18 cellular contexts compared by ENCODE assay signal in genomic region chr16:14334366-14335105, GRCh38.
A peak's percentile ranks its signal among the peaks of the same experiment; 100 is the strongest.
DNase-seq lines count a peak whose midpoint lies in the region; TF ChIP-seq lines count a peak whose summit lies in the region.
"Had no signal": no experiment of that assay in that cellular context is flagged by ENCODE, and none has a peak within 500 bp of the region (broad histone marks: within the 10 kb centered on the region; RNA-seq: fewer than 3 reads in every experiment).

No MANE protein-coding gene starts in this region.

- TF ChIP-seq CTCF in BJ (IDR thresholded peaks at IDR 0.05; ENCODE audit: insufficient read depth, low read depth, low read length): no peak

- CTCF ChIA-PET in BJ (lab: Yijun Ruan, JAX): interaction anchor here (0.8 to 1.3 kb wide), 4 partner anchors 9 to 26 kb away, joined by 3 to 4 read pairs (median 4); no protein-coding TSS in a partner anchor

- POLR2A ChIA-PET in BJ (lab: Charles Lee): no interaction called here

- H3K4me3 ChIP-seq in BJ (ENCODE audit: low read depth, low read length): no peak overlapping the region
- H3K4me3 ChIP-seq: lower lobe of right lung, ovary had no signal

- DNase-seq in BJ (ENCODE audit: low read depth) (peak; percentile 51), M059J (ENCODE audit: low read depth) (peak; percentile 34), fibroblast of gingiva (ENCODE audit: low read depth) (peak; percentile 54), non-pigmented ciliary epithelial cell (ENCODE audit: low read depth) (peak; percentile 11), NCI-H1417 treated with DMSO at 0.1 percent for 48 hours (lab: John Stamatoyannopoulos, UW) (no peak), erythroblast (lab: John Stamatoyannopoulos, UW) (no peak), NCI-H2196 treated with DMSO at 0.1 percent for 48 hours (lab: John Stamatoyannopoulos, UW; ENCODE audit: unreplicated experiment) (no peak)
- DNase-seq: activated CD4-positive, alpha-beta T cell treated with anti-CD3 and anti-CD28 coated beads, Interleukin-2, amount 50 U/mL, for 1 hour; activated gamma-delta T cell treated with Interleukin-2 at 50 U/mL for 16 hours; anterior cingulate cortex; Calu3; glutamatergic neuron; GOT3; lower lobe of right lung; NCI-H1930; ovary; RPMI8226; stimulated activated CD4-positive, alpha-beta T cell treated with anti-CD3 and anti-CD28 coated beads, Interleukin-1b, Interleukin-23, amount 100 ng/mL, for 48 hours had no signal

- no peak for TF ChIP-seq POLR2A in erythroblast (IDR thresholded peaks at IDR 0.05; ENCODE audit: low read length)

- no peaks in the 10 kb centered on the region for H3K27me3 ChIP-seq in BJ (ENCODE audit: control insufficient read depth, insufficient read depth, low read length)
- H3K27me3 ChIP-seq: ovary had no signal

- peaks cover 3% of the 10 kb centered on the region; the same call in 1 of the 2 replicates for H3K36me3 ChIP-seq in BJ (ENCODE audit: control insufficient read depth, insufficient read depth, low read length)
- H3K36me3 ChIP-seq: lower lobe of right lung, ovary had no signal

Comparison
In these comparisons a context has a peak if more than half of its experiments do, and no peak if none do; other contexts are left out.
1. DNase-seq: peak in BJ (single experiment), M059J (single experiment), fibroblast of gingiva (single experiment) and non-pigmented ciliary epithelial cell (single experiment); none in NCI-H1417 treated with DMSO at 0.1 percent for 48 hours (single experiment), erythroblast (0 of 2) and NCI-H2196 treated with DMSO at 0.1 percent for 48 hours (single experiment).